1 cellular context compared by ENCODE assay signal in the genomic region with DNA sequence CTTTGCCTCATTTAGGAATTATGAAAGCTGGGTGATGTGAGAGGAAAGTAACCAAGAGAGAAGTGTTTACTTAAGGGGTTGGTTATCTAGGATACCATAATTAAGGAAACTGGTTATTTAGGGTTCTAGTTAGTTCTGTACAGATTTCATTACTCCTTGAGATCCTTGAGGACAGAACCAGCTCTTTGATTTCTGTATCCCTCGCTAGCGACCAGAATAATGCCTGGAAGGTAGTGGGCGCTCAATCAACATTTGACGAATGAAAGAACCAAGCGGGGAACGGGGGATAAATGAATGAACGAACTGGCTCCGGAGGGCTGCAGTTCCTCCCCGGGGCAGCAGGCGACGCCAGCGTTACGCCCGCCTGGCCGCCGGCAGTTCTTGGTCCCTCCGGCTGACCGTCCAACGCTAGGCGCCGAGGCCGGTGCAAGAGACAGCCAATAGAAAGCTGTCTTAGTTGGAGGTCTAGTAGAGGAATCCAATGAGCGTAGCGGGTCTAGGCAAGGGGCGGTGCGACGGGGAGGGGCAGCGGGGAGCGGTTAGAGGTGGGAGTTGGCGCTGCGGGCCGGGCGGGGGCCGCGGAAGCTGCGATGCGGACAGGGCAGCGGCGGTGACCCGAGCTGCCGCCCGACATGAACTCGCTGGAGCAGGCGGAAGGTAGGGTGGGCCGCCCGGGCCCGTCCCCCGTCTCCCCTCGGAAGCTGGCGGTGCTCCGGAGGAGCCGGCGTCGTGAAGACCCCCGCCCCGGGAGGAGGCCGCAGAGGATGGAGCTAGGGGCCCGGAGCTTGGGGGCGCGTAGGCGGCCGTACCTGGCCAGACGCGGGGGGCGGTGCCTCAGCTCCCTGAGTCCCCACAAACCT.
A peak's percentile ranks its signal among the peaks of the same experiment; 100 is the strongest.
TF ChIP-seq lines count a peak whose summit lies in the region.

A gene with protein sequence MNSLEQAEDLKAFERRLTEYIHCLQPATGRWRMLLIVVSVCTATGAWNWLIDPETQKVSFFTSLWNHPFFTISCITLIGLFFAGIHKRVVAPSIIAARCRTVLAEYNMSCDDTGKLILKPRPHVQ (plus strand): TSS at position 542 of the 860 bp plus-strand sequence. CDS start 91 bp downstream, at position 633.

TF ChIP-seq in HEK293, 187 proteins besides CTCF, POLR2A, EP300 and RAD21 (continued from another document):
- TF ChIP-seq, protein P1, sequence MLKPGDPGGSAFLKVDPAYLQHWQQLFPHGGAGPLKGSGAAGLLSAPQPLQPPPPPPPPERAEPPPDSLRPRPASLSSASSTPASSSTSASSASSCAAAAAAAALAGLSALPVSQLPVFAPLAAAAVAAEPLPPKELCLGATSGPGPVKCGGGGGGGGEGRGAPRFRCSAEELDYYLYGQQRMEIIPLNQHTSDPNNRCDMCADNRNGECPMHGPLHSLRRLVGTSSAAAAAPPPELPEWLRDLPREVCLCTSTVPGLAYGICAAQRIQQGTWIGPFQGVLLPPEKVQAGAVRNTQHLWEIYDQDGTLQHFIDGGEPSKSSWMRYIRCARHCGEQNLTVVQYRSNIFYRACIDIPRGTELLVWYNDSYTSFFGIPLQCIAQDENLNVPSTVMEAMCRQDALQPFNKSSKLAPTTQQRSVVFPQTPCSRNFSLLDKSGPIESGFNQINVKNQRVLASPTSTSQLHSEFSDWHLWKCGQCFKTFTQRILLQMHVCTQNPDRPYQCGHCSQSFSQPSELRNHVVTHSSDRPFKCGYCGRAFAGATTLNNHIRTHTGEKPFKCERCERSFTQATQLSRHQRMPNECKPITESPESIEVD (tag by site-specific recombination; IDR thresholded peaks at IDR 0.05), result no peak
- TF ChIP-seq ZXDB (tag by site-specific recombination; IDR thresholded peaks at IDR 0.05) (peak; percentile 86), ZBTB1 (tag by site-specific recombination; IDR thresholded peaks at IDR 0.05) (no peak), ZNF121 (tag by site-specific recombination; IDR thresholded peaks at IDR 0.05) (no peak), KLF9 (tag by site-specific recombination; IDR thresholded peaks at IDR 0.05; ENCODE audit: low read depth) (peak; percentile 86), ZNF2 (tag by site-specific recombination; IDR thresholded peaks at IDR 0.05) (no peak), MZF1 (tag by site-specific recombination; IDR thresholded peaks at IDR 0.05; ENCODE audit: borderline replicate concordance) (0 out of 2 replicates have a peak, but pooled peaks have one; percentile 9), BCL11B (tag by site-specific recombination; IDR thresholded peaks at IDR 0.05; ENCODE audit: low read depth) (peak; percentile 88), KLF10 (tag by site-specific recombination; IDR thresholded peaks at IDR 0.05) (peak; percentile 35; the same call in 1 of the 2 replicates), YY2 (tag by site-specific recombination; IDR thresholded peaks at IDR 0.05) (no peak), ZNF585B (tag by site-specific recombination; IDR thresholded peaks at IDR 0.05) (no peak), ZNF10 (tag by site-specific recombination; IDR thresholded peaks at IDR 0.05) (no peak; the same call in 1 of the 2 replicates), ZNF221 (tag by site-specific recombination; IDR thresholded peaks at IDR 0.05; ENCODE audit: borderline replicate concordance) (no peak), ZNF366 (tag by site-specific recombination; conservative IDR thresholded peaks at IDR 0.05) (peak; percentile 87), ZNF843 (tag by site-specific recombination; IDR thresholded peaks at IDR 0.05) (peak; percentile 35; the same call in 1 of the 2 replicates), ZNF157 (tag by site-specific recombination; IDR thresholded peaks at IDR 0.05) (no peak), WT1 (tag by site-specific recombination; IDR thresholded peaks at IDR 0.05) (0 out of 2 replicates have a peak, but pooled peaks have one; percentile 20), ZNF777 (tag by site-specific recombination; IDR thresholded peaks at IDR 0.05; ENCODE audit: borderline replicate concordance) (peak; percentile 65; the same call in 1 of the 2 replicates), ZNF677 (tag by site-specific recombination; IDR thresholded peaks at IDR 0.05) (no peak), ZNF24 (tag by site-specific recombination; IDR thresholded peaks at IDR 0.05) (peak; percentile 73), ZBTB20 (tag by site-specific recombination; IDR thresholded peaks at IDR 0.05) (peak; percentile 41; the same call in 1 of the 2 replicates), ZNF335 (tag by site-specific recombination; conservative IDR thresholded peaks at IDR 0.05) (peak; percentile 88), ZNF404 (tag by site-specific recombination; IDR thresholded peaks at IDR 0.05) (no peak), ZNF660 (tag by site-specific recombination; IDR thresholded peaks at IDR 0.05) (peak; percentile 61; the same call in 1 of the 2 replicates), GLIS2 (tag by site-specific recombination; IDR thresholded peaks at IDR 0.05) (peak; percentile 59), ZNF768 (tag by site-specific recombination; IDR thresholded peaks at IDR 0.05) (no peak), GLI2 (tag by site-specific recombination; IDR thresholded peaks at IDR 0.05; ENCODE audit: borderline replicate concordance, low read depth) (no peak), ZEB2 (tag by site-specific recombination; IDR thresholded peaks at IDR 0.05) (peak; percentile 78), ZBTB17 (tag by site-specific recombination; IDR thresholded peaks at IDR 0.05) (peak; percentile 48; the same call in 1 of the 2 replicates), ZNF292 (tag by site-specific recombination; IDR thresholded peaks at IDR 0.05; ENCODE audit: borderline replicate concordance, low read depth) (no peak), KLF16 (tag by site-specific recombination; IDR thresholded peaks at IDR 0.05) (peak; percentile 89), SP3 (tag by site-specific recombination; IDR thresholded peaks at IDR 0.05) (peak; percentile 97)
- TF ChIP-seq, protein P2, sequence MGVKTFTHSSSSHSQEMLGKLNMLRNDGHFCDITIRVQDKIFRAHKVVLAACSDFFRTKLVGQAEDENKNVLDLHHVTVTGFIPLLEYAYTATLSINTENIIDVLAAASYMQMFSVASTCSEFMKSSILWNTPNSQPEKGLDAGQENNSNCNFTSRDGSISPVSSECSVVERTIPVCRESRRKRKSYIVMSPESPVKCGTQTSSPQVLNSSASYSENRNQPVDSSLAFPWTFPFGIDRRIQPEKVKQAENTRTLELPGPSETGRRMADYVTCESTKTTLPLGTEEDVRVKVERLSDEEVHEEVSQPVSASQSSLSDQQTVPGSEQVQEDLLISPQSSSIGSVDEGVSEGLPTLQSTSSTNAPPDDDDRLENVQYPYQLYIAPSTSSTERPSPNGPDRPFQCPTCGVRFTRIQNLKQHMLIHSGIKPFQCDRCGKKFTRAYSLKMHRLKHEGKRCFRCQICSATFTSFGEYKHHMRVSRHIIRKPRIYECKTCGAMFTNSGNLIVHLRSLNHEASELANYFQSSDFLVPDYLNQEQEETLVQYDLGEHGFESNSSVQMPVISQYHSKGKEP (tag by site-specific recombination; IDR thresholded peaks at IDR 0.05), result no peak
- TF ChIP-seq, protein P3, sequence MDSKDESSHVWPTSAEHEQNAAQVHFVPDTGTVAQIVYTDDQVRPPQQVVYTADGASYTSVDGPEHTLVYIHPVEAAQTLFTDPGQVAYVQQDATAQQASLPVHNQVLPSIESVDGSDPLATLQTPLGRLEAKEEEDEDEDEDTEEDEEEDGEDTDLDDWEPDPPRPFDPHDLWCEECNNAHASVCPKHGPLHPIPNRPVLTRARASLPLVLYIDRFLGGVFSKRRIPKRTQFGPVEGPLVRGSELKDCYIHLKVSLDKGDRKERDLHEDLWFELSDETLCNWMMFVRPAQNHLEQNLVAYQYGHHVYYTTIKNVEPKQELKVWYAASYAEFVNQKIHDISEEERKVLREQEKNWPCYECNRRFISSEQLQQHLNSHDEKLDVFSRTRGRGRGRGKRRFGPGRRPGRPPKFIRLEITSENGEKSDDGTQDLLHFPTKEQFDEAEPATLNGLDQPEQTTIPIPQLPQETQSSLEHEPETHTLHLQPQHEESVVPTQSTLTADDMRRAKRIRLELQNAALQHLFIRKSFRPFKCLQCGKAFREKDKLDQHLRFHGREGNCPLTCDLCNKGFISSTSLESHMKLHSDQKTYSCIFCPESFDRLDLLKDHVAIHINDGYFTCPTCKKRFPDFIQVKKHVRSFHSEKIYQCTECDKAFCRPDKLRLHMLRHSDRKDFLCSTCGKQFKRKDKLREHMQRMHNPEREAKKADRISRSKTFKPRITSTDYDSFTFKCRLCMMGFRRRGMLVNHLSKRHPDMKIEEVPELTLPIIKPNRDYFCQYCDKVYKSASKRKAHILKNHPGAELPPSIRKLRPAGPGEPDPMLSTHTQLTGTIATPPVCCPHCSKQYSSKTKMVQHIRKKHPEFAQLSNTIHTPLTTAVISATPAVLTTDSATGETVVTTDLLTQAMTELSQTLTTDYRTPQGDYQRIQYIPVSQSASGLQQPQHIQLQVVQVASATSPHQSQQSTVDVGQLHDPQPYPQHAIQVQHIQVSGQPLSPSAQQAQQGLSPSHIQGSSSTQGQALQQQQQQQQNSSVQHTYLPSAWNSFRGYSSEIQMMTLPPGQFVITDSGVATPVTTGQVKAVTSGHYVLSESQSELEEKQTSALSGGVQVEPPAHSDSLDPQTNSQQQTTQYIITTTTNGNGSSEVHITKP (tag by site-specific recombination; IDR thresholded peaks at IDR 0.05), result peak; percentile 65
- TF ChIP-seq, protein P4, sequence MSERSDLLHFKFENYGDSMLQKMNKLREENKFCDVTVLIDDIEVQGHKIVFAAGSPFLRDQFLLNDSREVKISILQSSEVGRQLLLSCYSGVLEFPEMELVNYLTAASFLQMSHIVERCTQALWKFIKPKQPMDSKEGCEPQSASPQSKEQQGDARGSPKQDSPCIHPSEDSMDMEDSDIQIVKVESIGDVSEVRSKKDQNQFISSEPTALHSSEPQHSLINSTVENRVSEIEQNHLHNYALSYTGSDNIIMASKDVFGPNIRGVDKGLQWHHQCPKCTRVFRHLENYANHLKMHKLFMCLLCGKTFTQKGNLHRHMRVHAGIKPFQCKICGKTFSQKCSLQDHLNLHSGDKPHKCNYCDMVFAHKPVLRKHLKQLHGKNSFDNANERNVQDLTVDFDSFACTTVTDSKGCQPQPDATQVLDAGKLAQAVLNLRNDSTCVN (tag by site-specific recombination; optimal IDR thresholded peaks at IDR 0.05), result peak; percentile 37
- TF ChIP-seq, protein P5, sequence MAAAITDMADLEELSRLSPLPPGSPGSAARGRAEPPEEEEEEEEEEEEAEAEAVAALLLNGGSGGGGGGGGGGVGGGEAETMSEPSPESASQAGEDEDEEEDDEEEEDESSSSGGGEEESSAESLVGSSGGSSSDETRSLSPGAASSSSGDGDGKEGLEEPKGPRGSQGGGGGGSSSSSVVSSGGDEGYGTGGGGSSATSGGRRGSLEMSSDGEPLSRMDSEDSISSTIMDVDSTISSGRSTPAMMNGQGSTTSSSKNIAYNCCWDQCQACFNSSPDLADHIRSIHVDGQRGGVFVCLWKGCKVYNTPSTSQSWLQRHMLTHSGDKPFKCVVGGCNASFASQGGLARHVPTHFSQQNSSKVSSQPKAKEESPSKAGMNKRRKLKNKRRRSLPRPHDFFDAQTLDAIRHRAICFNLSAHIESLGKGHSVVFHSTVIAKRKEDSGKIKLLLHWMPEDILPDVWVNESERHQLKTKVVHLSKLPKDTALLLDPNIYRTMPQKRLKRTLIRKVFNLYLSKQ (tag by site-specific recombination; IDR thresholded peaks at IDR 0.05; ENCODE audit: borderline replicate concordance), result no peak
- TF ChIP-seq, protein P6, sequence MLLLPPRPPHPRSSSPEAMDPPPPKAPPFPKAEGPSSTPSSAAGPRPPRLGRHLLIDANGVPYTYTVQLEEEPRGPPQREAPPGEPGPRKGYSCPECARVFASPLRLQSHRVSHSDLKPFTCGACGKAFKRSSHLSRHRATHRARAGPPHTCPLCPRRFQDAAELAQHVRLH (tag by site-specific recombination; IDR thresholded peaks at IDR 0.05), result peak; percentile 48; the same call in 1 of the 2 replicates
- TF ChIP-seq, protein P7, sequence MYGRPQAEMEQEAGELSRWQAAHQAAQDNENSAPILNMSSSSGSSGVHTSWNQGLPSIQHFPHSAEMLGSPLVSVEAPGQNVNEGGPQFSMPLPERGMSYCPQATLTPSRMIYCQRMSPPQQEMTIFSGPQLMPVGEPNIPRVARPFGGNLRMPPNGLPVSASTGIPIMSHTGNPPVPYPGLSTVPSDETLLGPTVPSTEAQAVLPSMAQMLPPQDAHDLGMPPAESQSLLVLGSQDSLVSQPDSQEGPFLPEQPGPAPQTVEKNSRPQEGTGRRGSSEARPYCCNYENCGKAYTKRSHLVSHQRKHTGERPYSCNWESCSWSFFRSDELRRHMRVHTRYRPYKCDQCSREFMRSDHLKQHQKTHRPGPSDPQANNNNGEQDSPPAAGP (tag by site-specific recombination; IDR thresholded peaks at IDR 0.05), result 0 out of 2 replicates have a peak, but pooled peaks have one; percentile 51
- TF ChIP-seq, protein P8, sequence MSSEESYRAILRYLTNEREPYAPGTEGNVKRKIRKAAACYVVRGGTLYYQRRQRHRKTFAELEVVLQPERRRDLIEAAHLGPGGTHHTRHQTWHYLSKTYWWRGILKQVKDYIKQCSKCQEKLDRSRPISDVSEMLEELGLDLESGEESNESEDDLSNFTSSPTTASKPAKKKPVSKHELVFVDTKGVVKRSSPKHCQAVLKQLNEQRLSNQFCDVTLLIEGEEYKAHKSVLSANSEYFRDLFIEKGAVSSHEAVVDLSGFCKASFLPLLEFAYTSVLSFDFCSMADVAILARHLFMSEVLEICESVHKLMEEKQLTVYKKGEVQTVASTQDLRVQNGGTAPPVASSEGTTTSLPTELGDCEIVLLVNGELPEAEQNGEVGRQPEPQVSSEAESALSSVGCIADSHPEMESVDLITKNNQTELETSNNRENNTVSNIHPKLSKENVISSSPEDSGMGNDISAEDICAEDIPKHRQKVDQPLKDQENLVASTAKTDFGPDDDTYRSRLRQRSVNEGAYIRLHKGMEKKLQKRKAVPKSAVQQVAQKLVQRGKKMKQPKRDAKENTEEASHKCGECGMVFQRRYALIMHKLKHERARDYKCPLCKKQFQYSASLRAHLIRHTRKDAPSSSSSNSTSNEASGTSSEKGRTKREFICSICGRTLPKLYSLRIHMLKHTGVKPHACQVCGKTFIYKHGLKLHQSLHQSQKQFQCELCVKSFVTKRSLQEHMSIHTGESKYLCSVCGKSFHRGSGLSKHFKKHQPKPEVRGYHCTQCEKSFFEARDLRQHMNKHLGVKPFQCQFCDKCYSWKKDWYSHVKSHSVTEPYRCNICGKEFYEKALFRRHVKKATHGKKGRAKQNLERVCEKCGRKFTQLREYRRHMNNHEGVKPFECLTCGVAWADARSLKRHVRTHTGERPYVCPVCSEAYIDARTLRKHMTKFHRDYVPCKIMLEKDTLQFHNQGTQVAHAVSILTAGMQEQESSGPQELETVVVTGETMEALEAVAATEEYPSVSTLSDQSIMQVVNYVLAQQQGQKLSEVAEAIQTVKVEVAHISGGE (tag by site-specific recombination; conservative IDR thresholded peaks at IDR 0.05; ENCODE audit: low read depth), result peak; percentile 58
- TF ChIP-seq, protein P9, sequence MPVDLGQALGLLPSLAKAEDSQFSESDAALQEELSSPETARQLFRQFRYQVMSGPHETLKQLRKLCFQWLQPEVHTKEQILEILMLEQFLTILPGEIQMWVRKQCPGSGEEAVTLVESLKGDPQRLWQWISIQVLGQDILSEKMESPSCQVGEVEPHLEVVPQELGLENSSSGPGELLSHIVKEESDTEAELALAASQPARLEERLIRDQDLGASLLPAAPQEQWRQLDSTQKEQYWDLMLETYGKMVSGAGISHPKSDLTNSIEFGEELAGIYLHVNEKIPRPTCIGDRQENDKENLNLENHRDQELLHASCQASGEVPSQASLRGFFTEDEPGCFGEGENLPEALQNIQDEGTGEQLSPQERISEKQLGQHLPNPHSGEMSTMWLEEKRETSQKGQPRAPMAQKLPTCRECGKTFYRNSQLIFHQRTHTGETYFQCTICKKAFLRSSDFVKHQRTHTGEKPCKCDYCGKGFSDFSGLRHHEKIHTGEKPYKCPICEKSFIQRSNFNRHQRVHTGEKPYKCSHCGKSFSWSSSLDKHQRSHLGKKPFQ (tag by site-specific recombination; IDR thresholded peaks at IDR 0.05), result peak; percentile 31; the same call in 1 of the 2 replicates
